In genomic region chr7:130415019-130415418, GRCh38 we compare ENCODE assay signal across 29 cellular contexts. TPM values are rescaled to one million over a fixed set of nuclear protein-coding genes. Genes with fewer than 3 reads are reported as not detected.
DNase-seq lines count a peak whose midpoint lies in the region; ATAC-seq lines count a peak whose summit lies in the region.
"Had no signal": no experiment of that assay in that cellular context is flagged by ENCODE, and none has a peak within 500 bp of the region (broad histone marks: within the 10 kb centered on the region; RNA-seq: fewer than 3 reads in every experiment).

No MANE protein-coding gene starts in this region.

- H3K4me1 Mint-ChIP-seq in stimulated activated naive CD8-positive, alpha-beta T cell treated with anti-CD3 and anti-CD28 coated beads, Interleukin-15, amount 100 ng/mL, for 72 hours = peaks cover 91% of the 10 kb centered on the region
- H3K4me1 Mint-ChIP-seq in activated naive CD8-positive, alpha-beta T cell treated with anti-CD3 and anti-CD28 coated beads for 36 hours = peaks cover 87% of the 10 kb centered on the region

- no peak for ATAC-seq in stimulated activated naive CD8-positive, alpha-beta T cell treated with anti-CD3 and anti-CD28 coated beads, Interleukin-15, amount 100 ng/mL, for 72 hours
- ATAC-seq in stimulated activated naive CD8-positive, alpha-beta T cell treated with anti-CD3 and anti-CD28 coated beads, Interleukin-15, Interleukin-2, amounts not matched to agents 100 U/mL and 50 U/mL, for 24 hours = no peak
- ATAC-seq: gastroesophageal sphincter; HepG2; left lobe of liver; stimulated activated memory B cell treated with anti-CD40 and anti-IgM and Interleukin-4, amounts not matched to agents 10 μg/mL and 1 μg/mL and 100 μg/mL, for 72 hours had no signal

- no peak for DNase-seq in stimulated activated naive CD8-positive, alpha-beta T cell treated with anti-CD3 and anti-CD28 coated beads, Interleukin-15, amount 100 ng/mL, for 72 hours
- no peak for DNase-seq in stimulated activated naive CD8-positive, alpha-beta T cell treated with anti-CD3 and anti-CD28 coated beads, Interleukin-15, Interleukin-2, amounts not matched to agents 100 U/mL and 50 U/mL, for 24 hours
- DNase-seq in KBM-7 (peak; percentile 32), NCI-H526 treated with DMSO at 0.1 percent for 48 hours (lab: John Stamatoyannopoulos, UW) (no peak), iPS-NIHi7 (ENCODE audit: extremely low spot score) (no peak)
- no peak for DNase-seq in activated naive CD8-positive, alpha-beta T cell treated with anti-CD3 and anti-CD28 coated beads for 36 hours
- no peak for DNase-seq in stimulated activated CD4-positive, alpha-beta T cell treated with anti-CD3 and anti-CD28 coated beads, Interleukin-1b, Interleukin-23, amount 100 ng/mL, for 48 hours
- DNase-seq: dermis blood vessel endothelial cell; GOT3; HFFc6; hippocampal formation; mesenchymal stem cell; NCI-H1417; NCI-H2081; NCI-H774; nucleus accumbens; SIG-M5; sigmoid colon; stimulated activated CD4-positive, alpha-beta T cell treated with anti-CD3 and anti-CD28 coated beads, Interleukin-4, amount 100 ng/mL, for 4 hours; T-helper 1 cell had no signal

- no peaks in the 10 kb centered on the region for H3K9me3 Mint-ChIP-seq in stimulated activated naive CD8-positive, alpha-beta T cell treated with anti-CD3 and anti-CD28 coated beads, Interleukin-15, amount 100 ng/mL, for 72 hours
- no peaks in the 10 kb centered on the region for H3K9me3 Mint-ChIP-seq in activated naive CD8-positive, alpha-beta T cell treated with anti-CD3 and anti-CD28 coated beads for 36 hours
- H3K9me3 Mint-ChIP-seq: activated T-helper 2 cell treated with anti-CD3 and anti-CD28 coated beads, Interferon-gamma antibody, Interleukin-2, Interleukin-4, amounts not matched to agents 10 μg/mL and 5 μg/mL and 100 μg/mL, durations not matched to agents 14 hours and 24 hours and 36 hours; CD4-positive, CD25-positive, alpha-beta regulatory T cell; central memory CD8-positive, alpha-beta T cell; HFFc6; stimulated activated memory B cell treated with anti-CD40 and anti-IgM and Interleukin-4, amounts not matched to agents 10 μg/mL and 1 μg/mL and 100 μg/mL, for 72 hours had no signal

- peak overlapping the region; percentile 55 to 73 for H3K4me3 Mint-ChIP-seq in stimulated activated naive CD8-positive, alpha-beta T cell treated with anti-CD3 and anti-CD28 coated beads, Interleukin-15, amount 100 ng/mL, for 72 hours
- H3K4me3 Mint-ChIP-seq in activated naive CD8-positive, alpha-beta T cell treated with anti-CD3 and anti-CD28 coated beads for 36 hours = peak overlapping the region; percentile 14
- H3K4me3 Mint-ChIP-seq: central memory CD8-positive, alpha-beta T cell; HFFc6; stimulated activated memory B cell treated with anti-CD40 and anti-IgM and Interleukin-4, amounts not matched to agents 10 μg/mL and 1 μg/mL and 100 μg/mL, for 72 hours had no signal

- in situ Hi-C loops in KBM-7 (cut with MboI; ENCODE audit: low pct_unique_long_range_greater_than_20kb, low sequenced_read_pairs) = no loop called here

- H3K36me3 Mint-ChIP-seq in activated naive CD8-positive, alpha-beta T cell treated with anti-CD3 and anti-CD28 coated beads for 36 hours = peaks cover 22% of the 10 kb centered on the region

- no peaks in the 10 kb centered on the region for H3K27me3 Mint-ChIP-seq in stimulated activated naive CD8-positive, alpha-beta T cell treated with anti-CD3 and anti-CD28 coated beads, Interleukin-15, amount 100 ng/mL, for 72 hours
- no peaks in the 10 kb centered on the region for H3K27me3 Mint-ChIP-seq in activated naive CD8-positive, alpha-beta T cell treated with anti-CD3 and anti-CD28 coated beads for 36 hours
- H3K27me3 Mint-ChIP-seq: central memory CD8-positive, alpha-beta T cell; stimulated activated memory B cell treated with anti-CD40 and anti-IgM and Interleukin-4, amounts not matched to agents 10 μg/mL and 1 μg/mL and 100 μg/mL, for 72 hours had no signal

- H3K27ac Mint-ChIP-seq in stimulated activated naive CD8-positive, alpha-beta T cell treated with anti-CD3 and anti-CD28 coated beads, Interleukin-15, amount 100 ng/mL, for 72 hours = peak overlapping the region in 1 of 2 donors; percentile 62
- peak overlapping the region; percentile 47 for H3K27ac Mint-ChIP-seq in activated naive CD8-positive, alpha-beta T cell treated with anti-CD3 and anti-CD28 coated beads for 36 hours
- H3K27ac Mint-ChIP-seq: activated T-helper 2 cell treated with anti-CD3 and anti-CD28 coated beads, Interferon-gamma antibody, Interleukin-2, Interleukin-4, amounts not matched to agents 10 μg/mL and 5 μg/mL and 100 μg/mL, durations not matched to agents 14 hours and 24 hours and 36 hours; HFFc6; stimulated activated memory B cell treated with anti-CD40 and anti-IgM and Interleukin-4, amounts not matched to agents 10 μg/mL and 1 μg/mL and 100 μg/mL, for 72 hours had no signal

RNA-seq across cellular contexts. Expression of gene CEP41, which starts 25.8 kb away (rescaled TPM):
- 10 to 100 TPM; 22.3 to 26.5 TPM for total RNA-seq in activated naive CD8-positive, alpha-beta T cell treated with anti-CD3 and anti-CD28 coated beads for 36 hours

RNA-seq across cellular contexts. Expression of gene CPA1, which starts 34.7 kb away (rescaled TPM):
- not detected for total RNA-seq in activated naive CD8-positive, alpha-beta T cell treated with anti-CD3 and anti-CD28 coated beads for 36 hours
- total RNA-seq: activated T-helper 2 cell treated with anti-CD3 and anti-CD28 coated beads, Interferon-gamma antibody, Interleukin-2, Interleukin-4, amounts not matched to agents 10 μg/mL and 5 μg/mL and 100 μg/mL, durations not matched to agents 14 hours and 24 hours and 36 hours; CD4-positive, CD25-positive, alpha-beta regulatory T cell; dermis blood vessel endothelial cell; HFFc6; suprapubic skin; ureter had no signal
